ENCODE assay signal across 8 cellular contexts in the genomic region with DNA sequence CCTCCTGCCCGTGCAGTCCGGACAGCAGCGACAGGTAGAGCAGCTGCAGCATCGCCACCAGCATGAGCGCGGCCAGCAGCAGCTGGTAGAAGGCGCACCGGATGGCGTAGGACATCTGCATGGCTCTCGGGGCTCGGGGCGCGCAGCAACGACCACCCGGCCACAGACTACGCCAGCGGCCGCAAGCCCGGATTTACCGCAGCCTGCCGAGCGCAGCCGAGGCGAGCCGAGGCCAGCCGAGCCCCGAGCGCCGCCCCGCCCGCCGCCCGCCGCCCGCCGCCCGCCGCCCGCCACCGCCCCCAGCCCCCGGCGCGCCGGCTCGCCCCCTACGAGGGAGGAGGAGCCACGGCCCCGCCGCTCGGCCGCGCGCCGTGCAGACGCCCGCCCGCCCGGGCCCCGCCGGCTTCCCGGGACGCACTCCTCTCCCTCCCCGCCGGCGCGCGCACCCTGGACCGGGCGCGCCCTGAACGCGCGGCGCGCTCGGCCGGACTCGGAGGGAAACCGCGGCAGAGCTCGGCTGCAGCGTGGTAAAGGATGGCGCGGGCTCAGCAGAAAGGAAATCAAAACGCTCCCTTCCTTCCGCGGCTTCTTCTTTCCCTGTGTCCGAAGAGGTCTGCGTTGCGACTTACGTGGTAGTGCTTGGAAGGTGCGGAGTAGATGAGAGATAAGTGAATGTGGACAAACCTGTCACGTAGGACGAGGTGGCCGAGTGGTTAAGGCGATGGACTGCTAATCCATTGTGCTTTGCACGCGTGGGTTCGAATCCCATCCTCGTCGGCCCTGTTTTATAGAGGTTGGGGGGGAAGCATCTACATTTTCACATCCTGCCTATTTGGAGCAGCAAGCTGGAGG. TPM values are rescaled to one million over a fixed set of nuclear protein-coding genes. Genes with fewer than 3 reads are reported as not detected.
DNase-seq lines count a peak whose midpoint lies in the region; ATAC-seq and TF ChIP-seq lines count a peak whose summit lies in the region.

Gene B4GAT1, minus strand, starts transcription at position 205 of the 852 bp plus-strand sequence. Its CDS starts 84 bp downstream, at position 121.

- peaks cover 34% of the 10 kb centered on the region for H3K4me1 Mint-ChIP-seq in central memory CD8-positive, alpha-beta T cell

- peak within 1 kb of the TSS; percentile 61 to 90 (median 86) for H3K4me3 ChIP-seq in spleen

- no peak for TF ChIP-seq CTCF in spleen (IDR thresholded peaks at IDR 0.05 in 8 of 11, conservative IDR thresholded peaks at IDR 0.05 in 3 of 11)

- peak within 1 kb of the TSS; percentile 96 for H3K9ac ChIP-seq in ES-I3 (ENCODE audit: low read depth, low read length)

- intact Hi-C loops in spleen (cut with DNase I; ENCODE audit: low total_unique reads), result no loop called here

- H3K36me3 ChIP-seq in ES-I3 (ENCODE audit: insufficient read depth, low read length) (no peaks in the 10 kb centered on the region), spleen (peaks cover 0 to 5% (median 0%) of the 10 kb centered on the region in 6 donors)

- ATAC-seq in HG02870 (IDR thresholded peaks at IDR 0.05; ENCODE audit: unreplicated experiment) (peak; percentile 39), GM18502 (IDR thresholded peaks at IDR 0.05; ENCODE audit: poor library complexity, unreplicated experiment) (no peak)
- peak; percentile 42 for ATAC-seq in central memory CD8-positive, alpha-beta T cell (replicated peaks; ENCODE audit: extremely low read depth, poor library complexity, severe bottlenecking)

- H3K27me3 ChIP-seq in spleen (replicated peaks in 1 of 7), result peaks cover 0 to 5% (median 0%) of the 10 kb centered on the region in 7 donors

- H3K9me3 ChIP-seq in ES-I3 (ENCODE audit: control insufficient read depth, insufficient read depth, low read length), result no peaks in the 10 kb centered on the region
- H3K9me3 ChIP-seq in spleen, result no peaks in the 10 kb centered on the region

- H3K27ac ChIP-seq in spleen, result peak within 1 kb of the TSS; percentile 55 to 89 (median 82)

- H3K36me3 Mint-ChIP-seq in central memory CD8-positive, alpha-beta T cell (ENCODE audit: insufficient read depth), result peaks cover 31% of the 10 kb centered on the region

- no peaks in the 10 kb centered on the region for H3K27me3 Mint-ChIP-seq in central memory CD8-positive, alpha-beta T cell

- WGBS in spleen, 5 donors, result 0 to 1% (median 0%) methylated on average over 28 to 99 of the region's 101 CpGs

- H3K4me3 Mint-ChIP-seq in central memory CD8-positive, alpha-beta T cell, result peak within 1 kb of the TSS; percentile 96

- 0 out of 2 replicates have a peak, but pooled peaks cover 2% of the 10 kb centered on the region for H3K4me1 ChIP-seq in ES-I3 (ENCODE audit: insufficient read depth, low read length)
- peaks cover 34 to 63% (median 49%) of the 10 kb centered on the region in 6 donors for H3K4me1 ChIP-seq in spleen

- H3K27ac Mint-ChIP-seq in central memory CD8-positive, alpha-beta T cell (ENCODE audit: low read depth), result peak within 1 kb of the TSS; percentile 97

- no peak for TF ChIP-seq POLR2A in spleen (IDR thresholded peaks at IDR 0.05)

- DNase-seq in NCI-H2227 (lab: John Stamatoyannopoulos, UW; ENCODE audit: unreplicated experiment) (peak; percentile 93), islet precursor cell (peak; percentile 94), spleen (peak; percentile 88)
- DNase-seq in activated CD4-positive, CD25-positive, alpha-beta regulatory T cell treated with anti-CD3 and anti-CD28 coated beads, Interleukin-2, amount 50 U/mL, for 72 hours, result peak; percentile 93
- peak; percentile 78 to 82 for DNase-seq in central memory CD8-positive, alpha-beta T cell (ENCODE audit: low spot score in 2 of 2)

- H3K9me3 Mint-ChIP-seq in central memory CD8-positive, alpha-beta T cell, result no peaks in the 10 kb centered on the region

RNA-seq across cellular contexts. Expression of gene B4GAT1, which starts in this region (rescaled TPM):
- 10 to 100 TPM in 5 of 7 donors, 1 to 10 TPM in 2; 6.3 to 23.4 (median 13.9) TPM for total RNA-seq in spleen
- polyA plus RNA-seq in spleen, result 1 to 10 TPM; 4.3 to 8.9 (median 8.7) TPM
